In the genomic region with DNA sequence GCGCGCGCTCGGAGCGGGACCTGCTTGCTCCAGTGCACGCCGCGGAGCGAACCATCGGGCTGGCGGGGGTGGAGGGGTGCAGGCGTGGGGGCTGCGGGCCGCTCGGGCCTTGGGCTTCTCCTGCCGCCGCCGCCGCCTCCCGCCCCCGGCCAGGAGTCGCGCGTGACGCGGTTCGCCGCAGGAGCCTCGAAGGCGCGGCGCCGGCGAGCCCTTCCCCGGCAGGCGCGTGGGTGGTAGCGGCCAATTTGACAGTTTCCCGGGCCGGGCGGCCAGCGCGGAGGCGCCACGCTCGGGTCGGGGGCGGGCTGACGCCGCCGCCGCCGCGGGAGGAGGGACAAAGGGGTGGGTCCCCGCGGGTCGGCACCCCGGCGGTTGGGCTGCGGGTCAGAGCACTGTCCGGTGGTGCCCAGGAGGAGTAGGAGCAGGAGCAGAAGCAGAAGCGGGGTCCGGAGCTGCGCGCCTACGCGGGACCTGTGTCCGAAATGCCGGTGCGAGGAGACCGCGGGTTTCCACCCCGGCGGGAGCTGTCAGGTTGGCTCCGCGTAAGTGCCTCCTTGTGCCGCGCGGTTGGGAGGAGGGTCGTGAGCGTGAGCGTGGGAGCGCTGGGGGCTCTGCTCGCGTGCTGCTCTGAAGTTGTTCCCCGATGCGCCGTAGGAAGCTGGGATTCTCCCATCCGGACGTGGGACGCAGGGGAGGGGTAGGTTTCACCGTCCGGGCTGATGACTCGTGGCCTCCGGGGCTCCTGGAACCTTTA, we compare ENCODE assay signal across 8 cellular contexts. TPM values are rescaled to one million over a fixed set of nuclear protein-coding genes. Genes with fewer than 3 reads are reported as not detected.
A peak's percentile ranks its signal among the peaks of the same experiment; 100 is the strongest.
DNase-seq lines count a peak whose midpoint lies in the region; ATAC-seq and TF ChIP-seq lines count a peak whose summit lies in the region.

A gene (plus strand): TSS at position 387 of the 754 bp plus-strand sequence. CDS start 96 bp downstream, at position 483.

- H3K4me3 ChIP-seq in ACC112 (ENCODE audit: low read depth, low read length): peak within 1 kb of the TSS; percentile 89
- peak within 1 kb of the TSS; percentile 38 to 63 (median 58) for H3K4me3 ChIP-seq in Peyer's patch

- H3K27ac Mint-ChIP-seq in activated naive CD8-positive, alpha-beta T cell treated with anti-CD3 and anti-CD28 coated beads, Interleukin-2, amount 50 U/mL, for 24 hours: peak within 1 kb of the TSS; percentile 51
- H3K27ac Mint-ChIP-seq in osteocyte (ENCODE audit: unreplicated experiment): peak within 1 kb of the TSS; percentile 88

- peak within 1 kb of the TSS; percentile 88 for H2AFZ ChIP-seq in ACC112 (ENCODE audit: low read length, unreplicated experiment)

- H3K4me1 ChIP-seq in ACC112 (ENCODE audit: control insufficient read depth, insufficient read depth, low read length, unreplicated experiment): peaks cover 38% of the 10 kb centered on the region
- H3K4me1 ChIP-seq in Peyer's patch: peaks cover 0 to 30% (median 5%) of the 10 kb centered on the region in 4 donors

- H3K36me3 ChIP-seq in ACC112 (ENCODE audit: insufficient read depth, low read length): no peaks in the 10 kb centered on the region
- no peaks in the 10 kb centered on the region for H3K36me3 ChIP-seq in Peyer's patch

- no peak for TF ChIP-seq POLR2A in Peyer's patch (IDR thresholded peaks at IDR 0.05)

- peaks cover 41% of the 10 kb centered on the region for H3K4me1 Mint-ChIP-seq in activated naive CD8-positive, alpha-beta T cell treated with anti-CD3 and anti-CD28 coated beads, Interleukin-2, amount 50 U/mL, for 24 hours
- peaks cover 46% of the 10 kb centered on the region for H3K4me1 Mint-ChIP-seq in osteocyte (ENCODE audit: unreplicated experiment)

- no peaks in the 10 kb centered on the region for H3K9me3 Mint-ChIP-seq in activated naive CD8-positive, alpha-beta T cell treated with anti-CD3 and anti-CD28 coated beads, Interleukin-2, amount 50 U/mL, for 24 hours
- no peaks in the 10 kb centered on the region for H3K9me3 Mint-ChIP-seq in osteocyte (ENCODE audit: unreplicated experiment)

- no peaks in the 10 kb centered on the region for H3K27me3 ChIP-seq in ACC112 (ENCODE audit: insufficient read depth, low read length)
- H3K27me3 ChIP-seq in Peyer's patch: no peaks in the 10 kb centered on the region

- H3K36me3 Mint-ChIP-seq in activated naive CD8-positive, alpha-beta T cell treated with anti-CD3 and anti-CD28 coated beads, Interleukin-2, amount 50 U/mL, for 24 hours (ENCODE audit: low read depth): no peaks in the 10 kb centered on the region
- H3K36me3 Mint-ChIP-seq in osteocyte (ENCODE audit: unreplicated experiment): no peaks in the 10 kb centered on the region

- H3K9me3 ChIP-seq in Peyer's patch: no peaks in the 10 kb centered on the region

- intact Hi-C loops in Right ventricle myocardium inferior (cut with DNase I): loop anchor here (5.0 kb wide), 1 partner anchor 42 kb away; no protein-coding TSS in a partner anchor

- ATAC-seq in GM18519 (IDR thresholded peaks at IDR 0.05; ENCODE audit: low FRiP score, unreplicated experiment): peak; percentile 26
- peak; percentile 26 for ATAC-seq in HG02973 (IDR thresholded peaks at IDR 0.05; ENCODE audit: unreplicated experiment)
- no peak for ATAC-seq in activated naive CD8-positive, alpha-beta T cell treated with anti-CD3 and anti-CD28 coated beads, Interleukin-2, amount 50 U/mL, for 24 hours
- peak; percentile 83 for ATAC-seq in Right ventricle myocardium inferior

- peak; percentile 27 to 60 (median 55) for DNase-seq in Peyer's patch
- DNase-seq in activated naive CD8-positive, alpha-beta T cell treated with anti-CD3 and anti-CD28 coated beads, Interleukin-2, amount 50 U/mL, for 24 hours: peak; percentile 48
- peak; percentile 92 for DNase-seq in Right ventricle myocardium inferior (ENCODE audit: missing footprints)
- DNase-seq in osteocyte (ENCODE audit: extremely low spot score, unreplicated experiment): peak; percentile 88
- no peak for DNase-seq in DMS79 (lab: John Stamatoyannopoulos, UW)

- TF ChIP-seq CTCF in Peyer's patch (IDR thresholded peaks at IDR 0.05) (no peak), osteocyte (IDR thresholded peaks at IDR 0.05) (no peak)

- H3K27me3 Mint-ChIP-seq in activated naive CD8-positive, alpha-beta T cell treated with anti-CD3 and anti-CD28 coated beads, Interleukin-2, amount 50 U/mL, for 24 hours: peaks cover 52% of the 10 kb centered on the region
- H3K27me3 Mint-ChIP-seq in osteocyte (ENCODE audit: unreplicated experiment): no peaks in the 10 kb centered on the region

- H3K27ac ChIP-seq in ACC112 (ENCODE audit: low read depth, low read length): peak within 1 kb of the TSS; percentile 92
- peak within 1 kb of the TSS; percentile 9 to 71 (median 61) for H3K27ac ChIP-seq in Peyer's patch

- H3K4me3 Mint-ChIP-seq in activated naive CD8-positive, alpha-beta T cell treated with anti-CD3 and anti-CD28 coated beads, Interleukin-2, amount 50 U/mL, for 24 hours: peak within 1 kb of the TSS; percentile 78
- peak within 1 kb of the TSS; percentile 81 for H3K4me3 Mint-ChIP-seq in osteocyte (ENCODE audit: unreplicated experiment)

- peaks cover 27% of the 10 kb centered on the region for H3K79me2 ChIP-seq in ACC112 (ENCODE audit: control insufficient read depth, insufficient read depth, low read length, unreplicated experiment)

RNA-seq across cellular contexts. Expression of the gene that starts here (rescaled TPM):
- total RNA-seq in Peyer's patch (100 to 1,000 TPM; 102 to 405 (median 263) TPM), Right ventricle myocardium inferior (110 TPM), osteocyte (42.7 and 47.9 TPM in 2 replicates)
